ENCODE assay signal across 1 cellular context in the genomic region with DNA sequence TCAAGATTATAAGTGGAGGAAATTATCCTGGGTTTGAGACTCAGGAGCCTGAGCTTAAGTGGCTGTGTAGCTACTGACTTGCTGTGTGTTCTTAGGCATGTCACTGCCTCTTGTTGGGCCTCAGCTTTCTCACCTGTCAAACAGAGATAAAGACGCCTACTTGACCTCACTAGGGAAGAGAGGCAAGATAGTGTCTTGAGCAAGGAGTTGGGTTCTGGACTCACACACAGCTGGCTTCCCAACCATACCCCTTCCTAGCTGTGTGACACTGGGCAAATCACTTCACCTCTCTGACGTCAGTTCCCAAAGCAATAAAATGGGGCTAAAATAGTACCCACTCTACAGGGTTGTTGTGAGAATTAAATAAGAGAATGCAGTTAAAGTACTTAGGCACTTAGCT.
TF ChIP-seq lines count a peak whose summit lies in the region.

No MANE protein-coding gene starts in this region.

TF ChIP-seq in K562, 482 proteins besides CTCF, POLR2A, EP300 and RAD21 (continued from another document):
- peak; percentile 17; the same call in 1 of the 2 replicates for TF ChIP-seq BHLHE40 (IDR thresholded peaks at IDR 0.05; ENCODE audit: low read length)
- peak; percentile 56 for TF ChIP-seq MTA2 (IDR thresholded peaks at IDR 0.05; ENCODE audit: low read depth)
- TF ChIP-seq ZNF79 (CRISPR knock-in tag; IDR thresholded peaks at IDR 0.05; ENCODE audit: low read depth) = no peak
- peak; percentile 83 to 84 for TF ChIP-seq HDAC1 (IDR thresholded peaks at IDR 0.05)
- peak; percentile 81 for TF ChIP-seq GATA2 (CRISPR knock-in tag; IDR thresholded peaks at IDR 0.05)
- no peak for TF ChIP-seq ZNF143 (CRISPR knock-in tag; IDR thresholded peaks at IDR 0.05)
- TF ChIP-seq, protein P1, sequence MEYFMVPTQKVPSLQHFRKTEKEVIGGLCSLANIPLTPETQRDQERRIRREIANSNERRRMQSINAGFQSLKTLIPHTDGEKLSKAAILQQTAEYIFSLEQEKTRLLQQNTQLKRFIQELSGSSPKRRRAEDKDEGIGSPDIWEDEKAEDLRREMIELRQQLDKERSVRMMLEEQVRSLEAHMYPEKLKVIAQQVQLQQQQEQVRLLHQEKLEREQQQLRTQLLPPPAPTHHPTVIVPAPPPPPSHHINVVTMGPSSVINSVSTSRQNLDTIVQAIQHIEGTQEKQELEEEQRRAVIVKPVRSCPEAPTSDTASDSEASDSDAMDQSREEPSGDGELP (CRISPR knock-in tag; IDR thresholded peaks at IDR 0.05; ENCODE audit: borderline replicate concordance) = peak; percentile 76
- no peak for TF ChIP-seq MXI1 (IDR thresholded peaks at IDR 0.05; ENCODE audit: low read depth, low read length)
- peak; percentile 63 for TF ChIP-seq STAT5A (IDR thresholded peaks at IDR 0.05; ENCODE audit: borderline replicate concordance, low read length)
- peak; percentile 80 for TF ChIP-seq NCOR1 (IDR thresholded peaks at IDR 0.05)
- TF ChIP-seq JUND (IDR thresholded peaks at IDR 0.05; ENCODE audit: borderline replicate concordance, low read depth, low read length) = peak; percentile 72; the same call in 1 of the 2 replicates
- TF ChIP-seq JUND (tag; IDR thresholded peaks at IDR 0.05; ENCODE audit: borderline replicate concordance, low read depth, low read length) = peak; percentile 52; the same call in 1 of the 3 replicates
- no peak for TF ChIP-seq KDM2B (CRISPR knock-in tag; IDR thresholded peaks at IDR 0.05)
- peak; percentile 82; the same call in 1 of the 2 replicates for TF ChIP-seq MYNN (IDR thresholded peaks at IDR 0.05)
- no peak for TF ChIP-seq MYNN (CRISPR knock-in tag; IDR thresholded peaks at IDR 0.05)
- TF ChIP-seq TAF7 (tag; IDR thresholded peaks at IDR 0.05) = no peak
